20 cellular contexts compared by ENCODE assay signal in the genomic region with DNA sequence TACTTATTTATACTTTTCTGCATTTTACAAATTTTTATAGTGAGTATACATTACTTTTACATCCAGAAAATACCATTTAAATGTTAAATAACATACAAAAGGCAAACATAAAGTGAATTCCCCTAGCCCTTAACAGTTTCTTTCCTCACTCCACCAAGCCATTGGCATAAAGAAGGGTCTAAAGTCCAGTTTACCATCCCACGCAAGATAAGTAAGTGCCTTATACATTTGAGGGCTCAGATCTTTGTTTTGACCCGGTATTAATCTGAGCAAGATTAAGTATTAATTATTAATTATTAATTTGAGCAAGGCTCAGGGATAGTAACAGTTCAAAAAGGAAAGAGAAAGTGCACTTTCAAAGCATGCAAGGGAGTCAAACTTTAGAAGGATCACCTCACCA.
"Had no signal": no experiment of that assay in that cellular context is flagged by ENCODE, and none has a peak within 500 bp of the region (broad histone marks: within the 10 kb centered on the region; RNA-seq: fewer than 3 reads in every experiment).

No MANE protein-coding gene starts in this region.

- DNase-seq: heart right ventricle; islet precursor cell; left ventricle myocardium inferior; mesendoderm; naive thymus-derived CD4-positive, alpha-beta T cell; nucleus accumbens; right lobe of liver; spleen; stimulated activated CD4-positive, alpha-beta T cell treated with anti-CD3 and anti-CD28 coated beads, Interleukin-4, amount 100 ng/mL, for 24 hours; stimulated activated naive CD4-positive, alpha-beta T cell; substantia nigra; upper lobe of left lung had no signal

- H3K27ac ChIP-seq: hepatocyte, left ventricle myocardium inferior, parathyroid adenoma, right atrium auricular region, right lobe of liver, skin epidermis, spleen, upper lobe of left lung, vagina had no signal

- H3K4me3 ChIP-seq: heart right ventricle, hepatocyte, left ventricle myocardium inferior, lung, right atrium auricular region, right lobe of liver, skin epidermis, spleen, tibial nerve, upper lobe of left lung, vagina had no signal

- ATAC-seq: heart right ventricle; naive thymus-derived CD4-positive, alpha-beta T cell; right lobe of liver; stimulated activated effector memory CD8-positive, alpha-beta T cell treated with anti-CD3 and anti-CD28 coated beads, Interleukin-12 subunit alpha, Interleukin-12 subunit beta, amount 100 ng/mL, for 72 hours had no signal

- H3K9ac ChIP-seq: parathyroid adenoma had no signal

- H3K9me3 ChIP-seq: right lobe of liver, vagina had no signal

- H3K27me3 ChIP-seq: hepatocyte, right atrium auricular region, right lobe of liver, tibial nerve, upper lobe of left lung, vagina had no signal

- H3K4me1 ChIP-seq: left ventricle myocardium inferior, parathyroid adenoma, right atrium auricular region, right lobe of liver, spleen, upper lobe of left lung, vagina had no signal

- H3K36me3 ChIP-seq: heart right ventricle, left ventricle myocardium inferior, right atrium auricular region, right lobe of liver, spleen, tibial nerve, upper lobe of left lung, vagina had no signal
